In the genomic region with DNA sequence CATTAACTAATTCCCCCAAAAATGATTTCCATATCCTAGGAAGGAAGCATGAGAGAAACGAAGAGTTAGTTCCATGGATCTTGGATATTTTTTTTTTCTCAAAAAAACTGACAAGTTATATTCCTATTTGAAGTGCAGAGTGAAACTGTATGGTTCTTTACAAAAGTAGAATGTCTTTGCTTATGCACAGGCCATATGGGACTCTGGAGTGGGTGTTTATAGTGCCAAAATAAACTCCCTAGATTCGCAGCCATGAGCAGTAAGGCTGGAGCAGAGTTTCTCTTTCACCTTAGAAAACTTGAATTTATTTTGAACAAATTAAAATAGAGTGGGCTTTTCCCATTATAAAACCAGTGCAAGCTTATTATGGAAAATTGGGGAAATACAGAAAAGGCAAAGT, we compare ENCODE assay signal across 20 cellular contexts.
A peak's percentile ranks its signal among the peaks of the same experiment; 100 is the strongest.
DNase-seq lines count a peak whose midpoint lies in the region; ATAC-seq and TF ChIP-seq lines count a peak whose summit lies in the region.
"Had no signal": no experiment of that assay in that cellular context is flagged by ENCODE, and none has a peak within 500 bp of the region (broad histone marks: within the 10 kb centered on the region; RNA-seq: fewer than 3 reads in every experiment).

No MANE protein-coding gene starts in this region.

- no peaks in the 10 kb centered on the region for H3K27me3 Mint-ChIP-seq in osteocyte (ENCODE audit: unreplicated experiment)
- H3K27me3 Mint-ChIP-seq: B cell; CD4-positive, CD25-positive, alpha-beta regulatory T cell had no signal

- TF ChIP-seq CTCF in osteocyte (IDR thresholded peaks at IDR 0.05): no peak

- no peak for ATAC-seq in HG03159 (IDR thresholded peaks at IDR 0.05; ENCODE audit: unreplicated experiment)
- ATAC-seq: CD8-positive, alpha-beta T cell had no signal

- DNase-seq in DMS 273 (lab: John Stamatoyannopoulos, UW; ENCODE audit: unreplicated experiment) (peak; percentile 39), DMS 273 treated with DMSO at 0.1 percent for 48 hours (lab: John Stamatoyannopoulos, UW) (no peak), middle frontal gyrus (ENCODE audit: extremely low spot score, low spot score) (peak; percentile 61), osteocyte (ENCODE audit: extremely low spot score, unreplicated experiment) (no peak)
- DNase-seq in NK-92 treated with Interleukin-12 subunit alpha and Interleukin-12 subunit beta, amount 100 ng/mL, for 24 hours (lab: John Stamatoyannopoulos, UW): no peak
- no peak for DNase-seq in activated CD8-positive, alpha-beta memory T cell treated with anti-CD3 and anti-CD28 coated beads, Interleukin-2, amount 50 U/mL, for 4 hours
- DNase-seq: Caco-2; CD4-positive, CD25-positive, alpha-beta regulatory T cell; CD8-positive, alpha-beta T cell; DMS53; DMS79 treated with DMSO at 0.1 percent for 48 hours; GF-D8; GOT3; HFFc6 had no signal

- peaks cover 21% of the 10 kb centered on the region for H3K4me1 Mint-ChIP-seq in osteocyte (ENCODE audit: unreplicated experiment)
- H3K4me1 Mint-ChIP-seq: B cell; CD4-positive, CD25-positive, alpha-beta regulatory T cell had no signal

- peak overlapping the region; percentile 36 for H3K27ac Mint-ChIP-seq in osteocyte (ENCODE audit: unreplicated experiment)
- H3K27ac Mint-ChIP-seq: B cell; CD4-positive, CD25-positive, alpha-beta regulatory T cell; CD8-positive, alpha-beta T cell; HFFc6 had no signal

- H3K27ac ChIP-seq in temporal lobe (ENCODE audit: low read depth, low read length): peak overlapping the region; percentile 27
- H3K27ac ChIP-seq: 22Rv1, BLaER1, C4-2B had no signal

- H3K4me3 Mint-ChIP-seq in osteocyte (ENCODE audit: unreplicated experiment): no peak overlapping the region
- H3K4me3 Mint-ChIP-seq: B cell; CD4-positive, CD25-positive, alpha-beta regulatory T cell; CD8-positive, alpha-beta T cell; HFFc6 had no signal

- peaks cover 4% of the 10 kb centered on the region for H3K9me3 Mint-ChIP-seq in osteocyte (ENCODE audit: unreplicated experiment)
- H3K9me3 Mint-ChIP-seq: CD8-positive, alpha-beta T cell; HFFc6 had no signal

- no peaks in the 10 kb centered on the region for H3K36me3 Mint-ChIP-seq in osteocyte (ENCODE audit: unreplicated experiment)
- H3K36me3 Mint-ChIP-seq: CD4-positive, CD25-positive, alpha-beta regulatory T cell; CD8-positive, alpha-beta T cell had no signal

Comparison
In these comparisons a context has a peak if more than half of its experiments do, and no peak if none do; other contexts are left out.
1. DNase-seq: peak in DMS 273 (single experiment) and middle frontal gyrus (single experiment); none in DMS 273 treated with DMSO at 0.1 percent for 48 hours (single experiment), osteocyte (single experiment), NK-92 treated with Interleukin-12 subunit alpha and Interleukin-12 subunit beta, amount 100 ng/mL, for 24 hours (single experiment) and activated CD8-positive, alpha-beta memory T cell treated with anti-CD3 and anti-CD28 coated beads, Interleukin-2, amount 50 U/mL, for 4 hours (single experiment).